18 cellular contexts compared by ENCODE assay signal in the genomic region with DNA sequence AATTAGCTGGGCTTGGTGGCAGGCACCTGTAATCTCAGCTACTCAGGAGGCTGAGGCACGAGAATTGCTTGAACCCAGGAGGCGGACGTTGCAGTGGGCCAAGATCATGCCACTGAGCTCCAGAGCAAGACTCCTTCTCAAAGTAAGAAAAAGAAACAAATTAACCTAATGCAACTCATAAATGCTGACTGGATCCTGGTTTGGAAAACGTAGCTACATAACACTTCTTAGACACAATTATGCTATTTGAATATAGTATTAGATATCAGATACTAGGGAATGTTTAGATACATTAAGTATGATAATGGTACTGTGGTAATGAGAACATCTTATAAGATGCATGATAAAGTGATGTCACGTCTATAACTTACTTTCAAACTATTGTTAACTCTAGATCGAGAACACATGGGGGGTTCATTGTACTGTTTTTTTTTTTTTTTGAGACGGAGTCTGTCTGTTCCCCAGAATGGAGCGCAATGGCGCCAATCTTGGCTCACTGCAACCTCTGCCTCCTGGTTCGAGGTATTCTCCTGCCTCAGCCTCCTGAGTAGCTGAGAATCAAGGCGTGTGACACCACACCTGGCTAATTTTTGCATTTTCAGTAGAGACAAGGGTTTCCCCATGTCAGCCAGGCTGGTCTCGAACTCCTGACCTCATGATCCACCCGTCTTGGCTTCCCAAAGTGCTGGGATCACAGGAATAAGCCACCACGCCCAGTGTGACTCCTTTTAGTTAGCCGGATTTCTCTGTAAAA. TPM values are rescaled to one million over a fixed set of nuclear protein-coding genes. Genes with fewer than 3 reads are reported as not detected.
DNase-seq lines count a peak whose midpoint lies in the region; ATAC-seq and TF ChIP-seq lines count a peak whose summit lies in the region.
"Had no signal": no experiment of that assay in that cellular context is flagged by ENCODE, and none has a peak within 500 bp of the region (broad histone marks: within the 10 kb centered on the region; RNA-seq: fewer than 3 reads in every experiment).

No MANE protein-coding gene starts in this region.

- peaks cover 27% of the 10 kb centered on the region for H3K4me1 Mint-ChIP-seq in activated naive CD8-positive, alpha-beta T cell treated with anti-CD3 and anti-CD28 coated beads for 36 hours
- H3K4me1 Mint-ChIP-seq in activated naive CD8-positive, alpha-beta T cell treated with anti-CD3 and anti-CD28 coated beads, Interleukin-2, amount 50 U/mL, for 24 hours = peaks cover 26% of the 10 kb centered on the region
- H3K4me1 Mint-ChIP-seq in HFFc6 (ENCODE audit: low read depth) = peaks cover 18% of the 10 kb centered on the region
- H3K4me1 Mint-ChIP-seq in immature natural killer cell = peaks cover 16 to 47% of the 10 kb centered on the region in 2 donors

- H3K9me3 Mint-ChIP-seq in activated naive CD8-positive, alpha-beta T cell treated with anti-CD3 and anti-CD28 coated beads for 36 hours = no peaks in the 10 kb centered on the region
- no peaks in the 10 kb centered on the region for H3K9me3 Mint-ChIP-seq in activated naive CD8-positive, alpha-beta T cell treated with anti-CD3 and anti-CD28 coated beads, Interleukin-2, amount 50 U/mL, for 24 hours
- H3K9me3 Mint-ChIP-seq in HFFc6 (no peaks in the 10 kb centered on the region), immature natural killer cell (no peaks in the 10 kb centered on the region)

- no peak for TF ChIP-seq CTCF in HFFc6 (IDR thresholded peaks at IDR 0.05)

- H3K27me3 Mint-ChIP-seq in activated naive CD8-positive, alpha-beta T cell treated with anti-CD3 and anti-CD28 coated beads for 36 hours = no peaks in the 10 kb centered on the region
- no peaks in the 10 kb centered on the region for H3K27me3 Mint-ChIP-seq in activated naive CD8-positive, alpha-beta T cell treated with anti-CD3 and anti-CD28 coated beads, Interleukin-2, amount 50 U/mL, for 24 hours
- H3K27me3 Mint-ChIP-seq in HFFc6 (ENCODE audit: insufficient read depth) (no peaks in the 10 kb centered on the region; the same call in 1 of the 2 replicates), immature natural killer cell (ENCODE audit: low read depth in 3 of 3) (peaks cover 0 to 1% (median 0%) of the 10 kb centered on the region in 3 donors)

- H3K36me3 Mint-ChIP-seq in activated naive CD8-positive, alpha-beta T cell treated with anti-CD3 and anti-CD28 coated beads for 36 hours = peaks cover 48% of the 10 kb centered on the region
- peaks cover 52% of the 10 kb centered on the region for H3K36me3 Mint-ChIP-seq in activated naive CD8-positive, alpha-beta T cell treated with anti-CD3 and anti-CD28 coated beads, Interleukin-2, amount 50 U/mL, for 24 hours (ENCODE audit: low read depth)
- H3K36me3 Mint-ChIP-seq in HFFc6 (ENCODE audit: low read depth) = peaks cover 32% of the 10 kb centered on the region
- peaks cover 7 to 32% (median 31%) of the 10 kb centered on the region in 3 donors for H3K36me3 Mint-ChIP-seq in immature natural killer cell

- peak overlapping the region; percentile 54 for H3K27ac Mint-ChIP-seq in activated naive CD8-positive, alpha-beta T cell treated with anti-CD3 and anti-CD28 coated beads for 36 hours
- H3K27ac Mint-ChIP-seq in activated naive CD8-positive, alpha-beta T cell treated with anti-CD3 and anti-CD28 coated beads, Interleukin-2, amount 50 U/mL, for 24 hours = no peak overlapping the region
- H3K27ac Mint-ChIP-seq in HFFc6 (0 out of 2 replicates have a peak overlapping the region, but pooled peaks have one; percentile 3), immature natural killer cell (peak overlapping the region in 5 of 6 donors; percentile 13 to 71 (median 23))

- H3K4me3 Mint-ChIP-seq in activated naive CD8-positive, alpha-beta T cell treated with anti-CD3 and anti-CD28 coated beads for 36 hours = no peak overlapping the region
- H3K4me3 Mint-ChIP-seq in activated naive CD8-positive, alpha-beta T cell treated with anti-CD3 and anti-CD28 coated beads, Interleukin-2, amount 50 U/mL, for 24 hours = no peak overlapping the region
- no peak overlapping the region for H3K4me3 Mint-ChIP-seq in HFFc6
- H3K4me3 Mint-ChIP-seq in immature natural killer cell = no peak overlapping the region

- no peak for DNase-seq in activated naive CD8-positive, alpha-beta T cell treated with anti-CD3 and anti-CD28 coated beads for 36 hours
- no peak for DNase-seq in activated naive CD8-positive, alpha-beta T cell treated with anti-CD3 and anti-CD28 coated beads, Interleukin-2, amount 50 U/mL, for 24 hours
- no peak for DNase-seq in HFFc6
- DNase-seq in immature natural killer cell = no peak
- no peak for DNase-seq in SK-N-DZ (ENCODE audit: low spot score)
- DNase-seq in NK-92 (lab: John Stamatoyannopoulos, UW; ENCODE audit: unreplicated experiment) = no peak
- DNase-seq in NCI-H1436 (lab: John Stamatoyannopoulos, UW) = no peak
- DNase-seq: ACHN, AML-193, DMS79, HCEC 1CT, MV-4-11, NCI-H1417, NCI-H2029, NCI-H510A, Peyer's patch, SK-N-SH had no signal

- ATAC-seq in activated naive CD8-positive, alpha-beta T cell treated with anti-CD3 and anti-CD28 coated beads, Interleukin-2, amount 50 U/mL, for 24 hours = no peak
- ATAC-seq: Right ventricle myocardium inferior had no signal

RNA-seq across cellular contexts. Expression of gene ISY1, which starts 5.9 kb away (rescaled TPM):
- total RNA-seq in activated naive CD8-positive, alpha-beta T cell treated with anti-CD3 and anti-CD28 coated beads for 36 hours = 10 to 100 TPM; 77.7 to 80.1 TPM
- 10 to 100 TPM; 34.6 to 50.6 (median 42.2) TPM for total RNA-seq in HFFc6 (2021; fragmentation: NEBNext Ultra II Directional; extraction: Animal tissue kit (Norgen Biotek cat#: 25700))
- polyA plus RNA-seq in immature natural killer cell = 100 to 1,000 TPM in 2 of 3 donors, 10 to 100 TPM in 1; 91.1 to 107 (median 103) TPM
- polyA plus RNA-seq in SK-N-DZ (2014; cell fraction: cytosol; rRNA removed) = 53.0 TPM in 2 replicates
- polyA plus RNA-seq in SK-N-DZ (2014; cell fraction: nucleus; rRNA removed) = 11.4 and 19.1 TPM in 2 replicates

RNA-seq across cellular contexts. Expression of gene CNBP, which starts 16.9 kb away (rescaled TPM):
- 100 to 1,000 TPM; 483 to 487 TPM for total RNA-seq in activated naive CD8-positive, alpha-beta T cell treated with anti-CD3 and anti-CD28 coated beads for 36 hours
- total RNA-seq in HFFc6 (2021; fragmentation: NEBNext Ultra II Directional; extraction: Animal tissue kit (Norgen Biotek cat#: 25700)) = 100 to 1,000 TPM; 229 to 242 (median 240) TPM
- polyA plus RNA-seq in immature natural killer cell = 1,000 to 10,000 TPM in 1 of 3 donors, 100 to 1,000 TPM in 2; 728 to 1,257 (median 878) TPM
- 560 and 563 TPM in 2 replicates for polyA plus RNA-seq in SK-N-DZ (2014; cell fraction: cytosol; rRNA removed)
- 310 and 358 TPM in 2 replicates for polyA plus RNA-seq in SK-N-DZ (2014; cell fraction: nucleus; rRNA removed)

RNA-seq across cellular contexts. Expression of gene RAB43, which starts 45.2 kb away (rescaled TPM):
- 10 to 100 TPM; 36.9 to 38.8 TPM for total RNA-seq in activated naive CD8-positive, alpha-beta T cell treated with anti-CD3 and anti-CD28 coated beads for 36 hours
- total RNA-seq in HFFc6 (2021; fragmentation: NEBNext Ultra II Directional; extraction: Animal tissue kit (Norgen Biotek cat#: 25700)) = 10 to 100 TPM; 17.1 to 28.0 (median 22.0) TPM
- polyA plus RNA-seq in immature natural killer cell = 10 to 100 TPM in 2 of 3 donors, 1 to 10 TPM in 1; 8.1 to 20.1 (median 12.5) TPM
- 0.29 TPM in 1 of 2 replicates, not detected in the other for polyA plus RNA-seq in SK-N-DZ (2014; cell fraction: cytosol; rRNA removed)
- 0.41 TPM in 1 of 2 replicates, not detected in the other for polyA plus RNA-seq in SK-N-DZ (2014; cell fraction: nucleus; rRNA removed)
